Comparison of ENCODE assay signal across 9 cellular contexts in genomic region chr1:216531308-216532239, GRCh38.
DNase-seq lines count a peak whose midpoint lies in the region; ATAC-seq, FAIRE-seq and TF ChIP-seq lines count a peak whose summit lies in the region.
"Had no signal": no experiment of that assay in that cellular context is flagged by ENCODE, and none has a peak within 500 bp of the region (broad histone marks: within the 10 kb centered on the region; RNA-seq: fewer than 3 reads in every experiment).

No MANE protein-coding gene starts in this region.

- H3K4me1 ChIP-seq in A549 (no peaks in the 10 kb centered on the region), left ventricle myocardium inferior (peaks cover 14% of the 10 kb centered on the region), spleen (peaks cover 0 to 16% (median 4%) of the 10 kb centered on the region in 6 donors)

- POLR2A ChIA-PET in A549 (lab: Yijun Ruan, JAX) = no interaction called here

- WGBS in A549 (ENCODE audit: missing lambda C conversion rate) = 24% methylated on average over 12 of the region's 12 CpGs
- whole genome bisulfite sequencing in spleen, 5 donors = 37 to 58% (median 55%) methylated on average over 12 of the region's 12 CpGs

- TF ChIP-seq POLR2A in A549 (IDR thresholded peaks at IDR 0.05; ENCODE audit: low read length) = no peak
- no peak for TF ChIP-seq POLR2A in spleen (IDR thresholded peaks at IDR 0.05)

- DNase-seq in A549 (ENCODE audit: low read depth in 1 of 2, low spot score in 1 of 2) (no peak), SK-MEL-5 (ENCODE audit: low read depth, low spot score) (peak; percentile 22), left ventricle myocardium inferior (no peak), spleen (no peak), GM19239 (ENCODE audit: insufficient read length, low spot score) (no peak), SKM-1 (lab: John Stamatoyannopoulos, UW; ENCODE audit: unreplicated experiment) (no peak)

- peak overlapping the region; percentile 70 for H3K4me2 ChIP-seq in A549

- H3K36me3 ChIP-seq in left ventricle myocardium inferior (no peaks in the 10 kb centered on the region), spleen (no peaks in the 10 kb centered on the region)
- H3K36me3 ChIP-seq: cardiac muscle cell had no signal

- in situ Hi-C loops in SK-MEL-5 (cut with HindIII; ENCODE audit: low pct_unique_long_range_greater_than_20kb, low sequenced_read_pairs) = no loop called here

- no peak overlapping the region for H3K27ac ChIP-seq in A549
- H3K27ac ChIP-seq in left ventricle myocardium inferior (replicated peaks) = no peak overlapping the region
- H3K27ac ChIP-seq in spleen = peak overlapping the region in 7 of 8 donors; percentile 43 to 76 (median 60)
- H3K27ac ChIP-seq: cardiac muscle cell had no signal

- intact Hi-C loops in left ventricle myocardium inferior (cut with micrococcal nuclease) (no loop called here), spleen (cut with DNase I; ENCODE audit: low total_unique reads) (no loop called here)

- no peaks in the 10 kb centered on the region for H3K27me3 ChIP-seq in left ventricle myocardium inferior (ENCODE audit: low read depth)
- H3K27me3 ChIP-seq in spleen (replicated peaks in 1 of 7) = no peaks in the 10 kb centered on the region
- H3K27me3 ChIP-seq: cardiac muscle cell had no signal

- CTCF ChIA-PET in A549 (lab: Yijun Ruan, JAX) = no interaction called here

- ATAC-seq in A549 (peak; percentile 54 to 68; a peak in 4 of 6 replicates), GM18868 (IDR thresholded peaks at IDR 0.05; ENCODE audit: unreplicated experiment) (peak; percentile 67), HG03280 (IDR thresholded peaks at IDR 0.05; ENCODE audit: unreplicated experiment) (peak; percentile 51)

- FAIRE-seq in A549 (lab: Jason Lieb, UNC) (no peak), GM19239 (lab: Jason Lieb, UNC) (no peak)

- no peak for TF ChIP-seq CTCF in A549 (IDR thresholded peaks at IDR 0.05)
- TF ChIP-seq CTCF in left ventricle myocardium inferior (IDR thresholded peaks at IDR 0.05; ENCODE audit: borderline replicate concordance) = no peak
- no peak for TF ChIP-seq CTCF in spleen (IDR thresholded peaks at IDR 0.05 in 8 of 11, conservative IDR thresholded peaks at IDR 0.05 in 3 of 11)

- no peak for TF ChIP-seq EP300 in A549 (IDR thresholded peaks at IDR 0.05)

- H3K4me3 ChIP-seq in A549 (peak overlapping the region; percentile 32), left ventricle myocardium inferior (peak overlapping the region; percentile 59), spleen (peak overlapping the region; percentile 0 to 66 (median 30))
- H3K4me3 ChIP-seq: cardiac muscle cell had no signal

- H3K9me3 ChIP-seq in A549 (no peaks in the 10 kb centered on the region), left ventricle myocardium inferior (replicated peaks) (no peaks in the 10 kb centered on the region), spleen (peaks cover 0 to 2% (median 0%) of the 10 kb centered on the region in 8 donors)

- no peak for TF ChIP-seq RAD21 in A549 (conservative IDR thresholded peaks at IDR 0.05 in 1 of 2, IDR thresholded peaks at IDR 0.05 in 1 of 2)

TF ChIP-seq in A549, 52 proteins besides CTCF, POLR2A, EP300 and RAD21:
- no peak for TF ChIP-seq RARB (CRISPR knock-in tag; IDR thresholded peaks at IDR 0.05)
- TF ChIP-seq ZFP36 (IDR thresholded peaks at IDR 0.05; ENCODE audit: borderline replicate concordance, partially characterized antibody) = no peak
- TF ChIP-seq CHD2 (IDR thresholded peaks at IDR 0.05; ENCODE audit: low read length, partially characterized antibody) = no peak
- no peak for TF ChIP-seq TP53 (CRISPR knock-in tag; IDR thresholded peaks at IDR 0.05)
- TF ChIP-seq NR3C1 (IDR thresholded peaks at IDR 0.05) = no peak

Comparison
In these comparisons a context has a peak if more than half of its experiments do, and no peak if none do; other contexts are left out.
1. H3K27ac ChIP-seq: peak in spleen (7 of 8); none in A549 (0 of 2) and left ventricle myocardium inferior (single experiment).
2. Peak in every context shown above with its lines, with median percentiles within 50 percentile points of each other: ATAC-seq and H3K4me3 ChIP-seq.